Comparison of ENCODE assay signal across 8 cellular contexts in the genomic region with DNA sequence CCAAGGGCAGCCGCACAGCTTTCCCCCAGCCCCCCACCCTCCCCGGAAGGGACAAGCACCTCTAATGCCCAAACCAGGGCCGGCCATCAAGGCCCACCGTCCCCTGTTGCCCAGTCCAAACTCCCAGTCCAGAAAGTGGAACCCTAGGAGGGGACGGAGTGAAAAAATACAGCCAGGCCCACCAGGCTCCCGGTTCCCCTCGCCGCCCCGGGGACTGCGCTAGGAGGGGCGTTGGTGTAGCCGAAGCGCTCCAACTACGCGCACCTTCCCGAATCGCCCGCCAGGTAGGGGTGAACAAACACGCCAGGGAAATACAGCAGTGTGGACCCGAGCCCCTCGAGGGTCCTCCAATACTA. TPM values are rescaled to one million over a fixed set of nuclear protein-coding genes. Genes with fewer than 3 reads are reported as not detected.
A peak's percentile ranks its signal among the peaks of the same experiment; 100 is the strongest.
DNase-seq lines count a peak whose midpoint lies in the region; ATAC-seq, FAIRE-seq and TF ChIP-seq lines count a peak whose summit lies in the region.

No MANE protein-coding gene starts in this region.

- peak overlapping the region; percentile 82 for H3K4me3 Mint-ChIP-seq in progenitor cell of endocrine pancreas (ENCODE audit: low read depth)

- no peaks in the 10 kb centered on the region for H3K36me3 Mint-ChIP-seq in progenitor cell of endocrine pancreas (ENCODE audit: insufficient read depth)

- no peaks in the 10 kb centered on the region for H3K36me3 ChIP-seq in DND-41 (ENCODE audit: insufficient read depth, low read length)

- TF ChIP-seq CTCF in DND-41 (IDR thresholded peaks at IDR 0.05; ENCODE audit: borderline replicate concordance, extremely low read depth, low read length, poor library complexity, severe bottlenecking) (no peak), epithelial cell of proximal tubule (conservative IDR thresholded peaks at IDR 0.05; ENCODE audit: low read depth, low read length) (no peak), progenitor cell of endocrine pancreas (IDR thresholded peaks at IDR 0.05; ENCODE audit: unreplicated experiment) (no peak)

- H3K27ac Mint-ChIP-seq in progenitor cell of endocrine pancreas: peak overlapping the region; percentile 59

- no peak overlapping the region for H2AFZ ChIP-seq in DND-41 (ENCODE audit: low read depth, low read length)

- peak overlapping the region; percentile 66 to 98; a peak in 3 of 4 replicates for H3K4me3 ChIP-seq in DND-41 (ENCODE audit: low read depth in 1 of 2, low read length in 2 of 2)
- peak overlapping the region; percentile 92 for H3K4me3 ChIP-seq in epithelial cell of proximal tubule (ENCODE audit: low read depth, low read length)

- no peaks in the 10 kb centered on the region for H3K9me3 ChIP-seq in DND-41 (ENCODE audit: insufficient read depth, low read length, severe bottlenecking)

- H3K4me1 Mint-ChIP-seq in progenitor cell of endocrine pancreas (ENCODE audit: low read depth): peaks cover 10% of the 10 kb centered on the region

- no peaks in the 10 kb centered on the region for H3K9me3 Mint-ChIP-seq in progenitor cell of endocrine pancreas (ENCODE audit: low read depth)

- peaks cover 72% of the 10 kb centered on the region for H3K79me2 ChIP-seq in DND-41 (ENCODE audit: insufficient read depth, low read length)

- H3K27me3 Mint-ChIP-seq in progenitor cell of endocrine pancreas: peaks cover 21% of the 10 kb centered on the region

- DNase-seq in DND-41 (no peak), OCI-M1 (lab: John Stamatoyannopoulos, UW) (peak; percentile 57), epithelial cell of proximal tubule (ENCODE audit: low read depth) (no peak), progenitor cell of endocrine pancreas (ENCODE audit: low spot score, unreplicated experiment) (no peak), RCC 7860 (ENCODE audit: low spot score) (no peak), DMS153 treated with DMSO at 0.1 percent for 48 hours (lab: John Stamatoyannopoulos, UW; ENCODE audit: unreplicated experiment) (no peak), foreskin melanocyte (no peak)

- no peaks in the 10 kb centered on the region for H3K27me3 ChIP-seq in DND-41 (ENCODE audit: insufficient read depth, low read length, poor library complexity)

- peaks cover 37% of the 10 kb centered on the region for H3K4me1 ChIP-seq in DND-41 (ENCODE audit: insufficient read depth, low read length)

- ATAC-seq in DND-41 (ENCODE audit: insufficient read depth, low read depth): no peak
- ATAC-seq in HG02642 (IDR thresholded peaks at IDR 0.05; ENCODE audit: poor library complexity, unreplicated experiment): no peak

- FAIRE-seq in RCC 7860 (lab: Jason Lieb, UNC): no peak

- peak overlapping the region; percentile 52 for H3K27ac ChIP-seq in DND-41 (ENCODE audit: low read length)

- H3K4me2 ChIP-seq in DND-41 (ENCODE audit: insufficient read depth, low read length): peak overlapping the region; percentile 92

- peak overlapping the region; percentile 67 for H3K9ac ChIP-seq in DND-41 (ENCODE audit: low read depth, low read length)

- peaks cover 55% of the 10 kb centered on the region for H4K20me1 ChIP-seq in DND-41 (ENCODE audit: insufficient read depth, low read length)

RNA-seq across cellular contexts. Expression of a gene that starts 1.3 kb away (rescaled TPM):
- total RNA-seq in epithelial cell of proximal tubule (28.1 and 28.8 TPM in 2 replicates), progenitor cell of endocrine pancreas (13.2 and 13.5 TPM in 2 replicates)

RNA-seq across cellular contexts. Expression of a gene that starts 13.8 kb away (rescaled TPM):
- total RNA-seq in epithelial cell of proximal tubule (14.5 and 18.4 TPM in 2 replicates), progenitor cell of endocrine pancreas (42.8 and 44.6 TPM in 2 replicates)

RNA-seq across cellular contexts. Expression of a gene that starts 23.2 kb away (rescaled TPM):
- total RNA-seq in epithelial cell of proximal tubule (83.4 and 112 TPM in 2 replicates), progenitor cell of endocrine pancreas (46.5 and 48.8 TPM in 2 replicates)

RNA-seq across cellular contexts. Expression of a gene that starts 43.2 kb away (rescaled TPM):
- total RNA-seq in epithelial cell of proximal tubule (10.3 and 12.6 TPM in 2 replicates), progenitor cell of endocrine pancreas (14.1 and 16.2 TPM in 2 replicates)

RNA-seq across cellular contexts. Expression of a gene that starts 43.2 kb away (rescaled TPM):
- total RNA-seq in epithelial cell of proximal tubule (108 and 134 TPM in 2 replicates), progenitor cell of endocrine pancreas (101 and 102 TPM in 2 replicates)
